Comparison of ENCODE assay signal across 10 cellular contexts in genomic region chr15:77839970-77840609, GRCh38.
"Had no signal": no experiment of that assay in that cellular context is flagged by ENCODE, and none has a peak within 500 bp of the region (broad histone marks: within the 10 kb centered on the region; RNA-seq: fewer than 3 reads in every experiment).

No MANE protein-coding gene starts in this region.

- H3K9me3 Mint-ChIP-seq: effector memory CD8-positive, alpha-beta T cell had no signal

- H3K27ac Mint-ChIP-seq: effector memory CD8-positive, alpha-beta T cell; WTC11 had no signal

- H3K4me3 Mint-ChIP-seq: activated T-cell treated with anti-CD3 and anti-CD28 coated beads, Interleukin-2, amount 50 U/mL, for 4 hours; central memory CD8-positive, alpha-beta T cell; effector memory CD8-positive, alpha-beta T cell; naive thymus-derived CD4-positive, alpha-beta T cell; WTC11 had no signal

- H3K4me1 Mint-ChIP-seq: central memory CD8-positive, alpha-beta T cell had no signal

- DNase-seq: activated CD4-positive, alpha-beta T cell treated with anti-CD3 and anti-CD28 coated beads, Interleukin-2, amount 50 U/mL, for 1 hour; activated gamma-delta T cell treated with Interleukin-2 at 50 U/mL for 16 hours; activated T-cell treated with anti-CD3 and anti-CD28 coated beads, Interleukin-2, amount 50 U/mL, for 4 hours; body of pancreas; effector memory CD8-positive, alpha-beta T cell; erythroblast; hypothalamus; naive thymus-derived CD4-positive, alpha-beta T cell had no signal

- ATAC-seq: activated T-cell treated with anti-CD3 and anti-CD28 coated beads, Interleukin-2, amount 50 U/mL, for 4 hours; body of pancreas; effector memory CD8-positive, alpha-beta T cell; naive thymus-derived CD4-positive, alpha-beta T cell; WTC11 had no signal
